In genomic region chr14:69673099-69673498, GRCh38 we compare ENCODE assay signal across 9 cellular contexts.
DNase-seq lines count a peak whose midpoint lies in the region; ATAC-seq and TF ChIP-seq lines count a peak whose summit lies in the region.
"Had no signal": no experiment of that assay in that cellular context is flagged by ENCODE, and none has a peak within 500 bp of the region (broad histone marks: within the 10 kb centered on the region; RNA-seq: fewer than 3 reads in every experiment).

No MANE protein-coding gene starts in this region.

- TF ChIP-seq CTCF in chondrocyte (IDR thresholded peaks at IDR 0.05), result no peak
- no peak for TF ChIP-seq CTCF in thyroid gland (IDR thresholded peaks at IDR 0.05)
- TF ChIP-seq CTCF in osteoblast (IDR thresholded peaks at IDR 0.05; ENCODE audit: extremely low read depth, low read depth, low read length), result no peak

- no peaks in the 10 kb centered on the region for H3K27me3 Mint-ChIP-seq in activated T-cell treated with anti-CD3 and anti-CD28 coated beads, Interleukin-2, amount 50 U/mL, for 4 hours (ENCODE audit: low read depth)
- no peaks in the 10 kb centered on the region for H3K27me3 Mint-ChIP-seq in chondrocyte (ENCODE audit: low read depth)

- H3K27me3 ChIP-seq in thyroid gland (no peaks in the 10 kb centered on the region), osteoblast (ENCODE audit: insufficient read depth, low read length) (no peaks in the 10 kb centered on the region)

- H3K4me1 ChIP-seq in thyroid gland, result peaks cover 59 to 74% of the 10 kb centered on the region in 2 donors
- H3K4me1 ChIP-seq in osteoblast (ENCODE audit: insufficient read depth, low read length), result peaks cover 19% of the 10 kb centered on the region

- H3K4me2 ChIP-seq in osteoblast (ENCODE audit: insufficient read depth, low read length), result no peak overlapping the region
- H3K4me2 ChIP-seq: SK-N-SH had no signal

- no peaks in the 10 kb centered on the region for H3K9me3 Mint-ChIP-seq in activated T-cell treated with anti-CD3 and anti-CD28 coated beads, Interleukin-2, amount 50 U/mL, for 4 hours
- H3K9me3 Mint-ChIP-seq in chondrocyte (ENCODE audit: low read depth), result no peaks in the 10 kb centered on the region

- H3K36me3 Mint-ChIP-seq in activated T-cell treated with anti-CD3 and anti-CD28 coated beads, Interleukin-2, amount 50 U/mL, for 4 hours (ENCODE audit: insufficient read depth), result peaks cover 30% of the 10 kb centered on the region
- no peaks in the 10 kb centered on the region for H3K36me3 Mint-ChIP-seq in chondrocyte (ENCODE audit: low read depth)

- intact Hi-C loops in thyroid gland (cut with DNase I), result no loop called here

- H3K4me1 Mint-ChIP-seq in activated T-cell treated with anti-CD3 and anti-CD28 coated beads, Interleukin-2, amount 50 U/mL, for 4 hours (ENCODE audit: low read depth), result peaks cover 92% of the 10 kb centered on the region
- peaks cover 85% of the 10 kb centered on the region for H3K4me1 Mint-ChIP-seq in chondrocyte (ENCODE audit: low read depth)

- no peak for DNase-seq in activated T-cell treated with anti-CD3 and anti-CD28 coated beads, Interleukin-2, amount 50 U/mL, for 4 hours
- DNase-seq in activated T-cell treated with anti-CD3 and anti-CD28 coated beads, Interleukin-2, amount 50 U/mL, for 1 hour, result no peak
- DNase-seq in chondrocyte (ENCODE audit: low spot score), result no peak
- DNase-seq in thyroid gland, result no peak
- DNase-seq in nucleus accumbens (lab: John Stamatoyannopoulos, UW), result no peak
- no peak for DNase-seq in osteoblast (ENCODE audit: insufficient read length, low spot score, missing footprints)
- DNase-seq in NCI-H1092 treated with DMSO at 0.1 percent for 48 hours (lab: John Stamatoyannopoulos, UW), result no peak
- DNase-seq: SK-N-SH had no signal

- no peak for TF ChIP-seq POLR2A in thyroid gland (IDR thresholded peaks at IDR 0.05)

- peaks cover 58% of the 10 kb centered on the region for H4K20me1 ChIP-seq in osteoblast (ENCODE audit: insufficient read depth, low read length)

- H3K4me3 Mint-ChIP-seq in activated T-cell treated with anti-CD3 and anti-CD28 coated beads, Interleukin-2, amount 50 U/mL, for 4 hours, result peak overlapping the region; percentile 72
- no peak overlapping the region for H3K4me3 Mint-ChIP-seq in chondrocyte (ENCODE audit: unreplicated experiment)

- no peaks in the 10 kb centered on the region for H3K36me3 ChIP-seq in thyroid gland
- peaks cover 5% of the 10 kb centered on the region for H3K36me3 ChIP-seq in osteoblast (ENCODE audit: insufficient read depth, low read length)

- ATAC-seq in activated T-cell treated with anti-CD3 and anti-CD28 coated beads, Interleukin-2, amount 50 U/mL, for 4 hours, result no peak
- ATAC-seq in HG03378 (IDR thresholded peaks at IDR 0.05; ENCODE audit: unreplicated experiment), result peak; percentile 35

- H3K27ac Mint-ChIP-seq in chondrocyte (ENCODE audit: unreplicated experiment), result peak overlapping the region; percentile 87

- H3K9me3 ChIP-seq in thyroid gland, result no peaks in the 10 kb centered on the region
- H3K9me3 ChIP-seq in osteoblast (ENCODE audit: low read depth, low read length), result no peaks in the 10 kb centered on the region
- H3K9me3 ChIP-seq: SK-N-SH had no signal

- H2AFZ ChIP-seq in osteoblast (ENCODE audit: low read length), result no peak overlapping the region

- peak overlapping the region; percentile 28 to 71 (median 63) for H3K27ac ChIP-seq in thyroid gland
- no peak overlapping the region for H3K27ac ChIP-seq in osteoblast (ENCODE audit: low read depth, low read length)

- H3K4me3 ChIP-seq in thyroid gland (replicated peaks in 1 of 3) (no peak overlapping the region), osteoblast (ENCODE audit: insufficient read depth, low read length) (no peak overlapping the region)

- peaks cover 79% of the 10 kb centered on the region for H3K79me2 ChIP-seq in osteoblast (ENCODE audit: insufficient read depth, low read length)
